ENCODE assay signal across 1 cellular context in genomic region chr4:61511716-61512488, GRCh38.
TF ChIP-seq lines count a peak whose summit lies in the region.

No MANE protein-coding gene starts in this region.

TF ChIP-seq in WTC11, 78 proteins besides CTCF, POLR2A, EP300 and RAD21 (continued from another document):
- no peak for TF ChIP-seq ERG (CRISPR knock-in tag; IDR thresholded peaks at IDR 0.05)
- TF ChIP-seq PREB (CRISPR knock-in tag; IDR thresholded peaks at IDR 0.05; ENCODE audit: borderline replicate concordance) = no peak
- no peak for TF ChIP-seq ZNF396 (CRISPR knock-in tag; IDR thresholded peaks at IDR 0.05; ENCODE audit: borderline replicate concordance)
- TF ChIP-seq TCF7 (CRISPR knock-in tag; IDR thresholded peaks at IDR 0.05; ENCODE audit: low read depth) = no peak
- TF ChIP-seq CREB1 (CRISPR knock-in tag; IDR thresholded peaks at IDR 0.05) = no peak
- no peak for TF ChIP-seq ZNF423 (CRISPR knock-in tag; IDR thresholded peaks at IDR 0.05)
- no peak for TF ChIP-seq ATF2 (CRISPR knock-in tag; IDR thresholded peaks at IDR 0.05; ENCODE audit: borderline replicate concordance, low read depth)
- TF ChIP-seq TP53 (CRISPR knock-in tag; IDR thresholded peaks at IDR 0.05) = no peak
- no peak for TF ChIP-seq PRDM15 (CRISPR knock-in tag; IDR thresholded peaks at IDR 0.05)
- no peak for TF ChIP-seq KAT7 (CRISPR knock-in tag; IDR thresholded peaks at IDR 0.05; ENCODE audit: borderline replicate concordance)
- TF ChIP-seq CDX4 (CRISPR knock-in tag; IDR thresholded peaks at IDR 0.05; ENCODE audit: borderline replicate concordance) = no peak
- no peak for TF ChIP-seq ESRRA (CRISPR knock-in tag; IDR thresholded peaks at IDR 0.05; ENCODE audit: borderline replicate concordance)
TF ChIP-seq in WTC11: peak in this region for 0.
